ENCODE assay signal across 8 cellular contexts in the genomic region with DNA sequence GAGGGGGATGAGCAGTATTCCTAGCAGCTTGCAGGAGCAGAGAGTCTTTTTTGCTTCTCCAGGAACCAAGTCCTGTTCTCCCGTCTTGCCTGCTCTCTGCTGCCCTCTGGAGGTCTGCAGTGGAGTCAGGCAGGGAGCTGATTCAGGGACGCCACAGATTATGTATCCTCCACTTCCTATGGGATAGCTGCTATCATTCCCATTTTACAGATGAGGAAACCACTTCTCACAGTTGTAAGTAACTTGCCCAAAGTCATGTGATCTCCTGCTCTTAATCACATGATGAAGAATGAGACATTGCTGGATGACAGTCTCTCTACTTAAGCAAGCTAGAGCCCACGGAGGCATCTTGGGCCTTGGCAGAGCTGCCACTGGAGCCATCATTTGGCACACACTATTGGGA. TPM values are rescaled to one million over a fixed set of nuclear protein-coding genes. Genes with fewer than 3 reads are reported as not detected.
A peak's percentile ranks its signal among the peaks of the same experiment; 100 is the strongest.
DNase-seq lines count a peak whose midpoint lies in the region; ATAC-seq and TF ChIP-seq lines count a peak whose summit lies in the region.

No MANE protein-coding gene starts in this region.

- DNase-seq in DMS79 treated with DMSO at 0.1 percent for 48 hours (lab: John Stamatoyannopoulos, UW): peak; percentile 57
- peak; percentile 62 for DNase-seq in KBM-7
- peak; percentile 72 for DNase-seq in RWPE1 (ENCODE audit: low spot score)
- DNase-seq in fibroblast of villous mesenchyme (ENCODE audit: low read depth): peak; percentile 73
- peak in 54 of 56 donors; percentile 2 to 85 (median 48) for DNase-seq in nucleus accumbens (lab: John Stamatoyannopoulos, UW)
- DNase-seq in superior temporal gyrus (ENCODE audit: extremely low spot score): peak; percentile 87

- in situ Hi-C loops in KBM-7 (cut with MboI; ENCODE audit: low pct_unique_long_range_greater_than_20kb, low sequenced_read_pairs): no loop called here

- no peak overlapping the region for H3K27ac Mint-ChIP-seq in activated T-helper 17 cell treated with anti-CD3 and anti-CD28 coated beads, Interleukin-2, amount 50 U/mL, for 72 hours

- no peaks in the 10 kb centered on the region for H3K4me1 Mint-ChIP-seq in activated T-helper 17 cell treated with anti-CD3 and anti-CD28 coated beads, Interleukin-2, amount 50 U/mL, for 72 hours

- no peak overlapping the region for H3K4me3 ChIP-seq in fibroblast of villous mesenchyme (ENCODE audit: low read depth, low read length)

- no peaks in the 10 kb centered on the region for H3K27me3 Mint-ChIP-seq in activated T-helper 17 cell treated with anti-CD3 and anti-CD28 coated beads, Interleukin-2, amount 50 U/mL, for 72 hours

- POLR2A ChIA-PET in RWPE1 (lab: Yijun Ruan, JAX; ENCODE audit: low non-redundant PET): no interaction called here

- peak; percentile 82 for ATAC-seq in activated T-helper 17 cell treated with anti-CD3 and anti-CD28 coated beads, Interleukin-2, amount 50 U/mL, for 72 hours (replicated peaks)
- ATAC-seq in HG03520 (IDR thresholded peaks at IDR 0.05; ENCODE audit: unreplicated experiment): no peak

- no peaks in the 10 kb centered on the region for H3K36me3 Mint-ChIP-seq in activated T-helper 17 cell treated with anti-CD3 and anti-CD28 coated beads, Interleukin-2, amount 50 U/mL, for 72 hours (ENCODE audit: low read depth)

- H3K4me3 Mint-ChIP-seq in activated T-helper 17 cell treated with anti-CD3 and anti-CD28 coated beads, Interleukin-2, amount 50 U/mL, for 72 hours: no peak overlapping the region

- CTCF ChIA-PET in RWPE1 (lab: Yijun Ruan, JAX): interaction anchor here (0.6 to 2.3 kb wide), 29 partner anchors 8 to 772 kb away, joined by 3 to 27 read pairs (median 5); partner anchors contain the start of gene SLC4A5

- no peaks in the 10 kb centered on the region for H3K9me3 Mint-ChIP-seq in activated T-helper 17 cell treated with anti-CD3 and anti-CD28 coated beads, Interleukin-2, amount 50 U/mL, for 72 hours

- TF ChIP-seq CTCF in RWPE1 (conservative IDR thresholded peaks at IDR 0.05; ENCODE audit: low read depth): peak; percentile 94
- TF ChIP-seq CTCF in fibroblast of villous mesenchyme (IDR thresholded peaks at IDR 0.05; ENCODE audit: insufficient read depth, low read depth, low read length): peak; percentile 98

- H3K27ac ChIP-seq in RWPE1: no peak overlapping the region

RNA-seq across cellular contexts. Expression of gene SLC4A5, which starts 8.3 kb away (rescaled TPM):
- 1 to 10 TPM; 2.2 to 4.4 TPM for total RNA-seq in activated T-helper 17 cell treated with anti-CD3 and anti-CD28 coated beads, Interleukin-2, amount 50 U/mL, for 72 hours
- under 0.01 and 0.32 TPM in 2 replicates for total RNA-seq in fibroblast of villous mesenchyme

RNA-seq across cellular contexts. Expression of gene DCTN1, which starts 45.2 kb away (rescaled TPM):
- total RNA-seq in activated T-helper 17 cell treated with anti-CD3 and anti-CD28 coated beads, Interleukin-2, amount 50 U/mL, for 72 hours: 100 to 1,000 TPM in 1 of 2 donors, 10 to 100 TPM in 1; 84.0 to 108 TPM
- 136 and 153 TPM in 2 replicates for total RNA-seq in fibroblast of villous mesenchyme
